In genomic region chr20:63651942-63652191, GRCh38 we compare ENCODE assay signal across 1 cellular context.
TF ChIP-seq lines count a peak whose summit lies in the region.

No MANE protein-coding gene starts in this region.

TF ChIP-seq in HepG2, 621 proteins besides CTCF, POLR2A, EP300 and RAD21 (continues in another document):
- TF ChIP-seq ZNF562 (CRISPR knock-in tag; IDR thresholded peaks at IDR 0.05; ENCODE audit: borderline replicate concordance) (no peak), AHDC1 (CRISPR knock-in tag; IDR thresholded peaks at IDR 0.05; ENCODE audit: borderline replicate concordance) (no peak), ZNF263 (CRISPR knock-in tag; IDR thresholded peaks at IDR 0.05) (no peak), TBP (CRISPR knock-in tag; IDR thresholded peaks at IDR 0.05) (no peak), ZBTB1 (CRISPR knock-in tag; IDR thresholded peaks at IDR 0.05; ENCODE audit: borderline replicate concordance) (no peak), GATAD2A (CRISPR knock-in tag; IDR thresholded peaks at IDR 0.05) (no peak), BRCA1 (CRISPR knock-in tag; IDR thresholded peaks at IDR 0.05) (no peak), CENPT (CRISPR knock-in tag; IDR thresholded peaks at IDR 0.05; ENCODE audit: low read depth) (no peak), CBX5 (CRISPR knock-in tag; IDR thresholded peaks at IDR 0.05; ENCODE audit: borderline replicate concordance) (0 out of 2 replicates have a peak, but pooled peaks have one; percentile 1), GABPA (IDR thresholded peaks at IDR 0.05; ENCODE audit: low read depth, low read length) (no peak), GABPA (CRISPR knock-in tag; IDR thresholded peaks at IDR 0.05; ENCODE audit: low read depth) (no peak), RARA (CRISPR knock-in tag; IDR thresholded peaks at IDR 0.05) (no peak), AHR (CRISPR knock-in tag; IDR thresholded peaks at IDR 0.05) (peak; percentile 29; the same call in 1 of the 2 replicates), SRSF4 (IDR thresholded peaks at IDR 0.05; ENCODE audit: low read depth, low read length, poor library complexity, severe bottlenecking) (no peak), ZFY (CRISPR knock-in tag; IDR thresholded peaks at IDR 0.05) (no peak), XRCC5 (optimal IDR thresholded peaks at IDR 0.05; ENCODE audit: low read length) (no peak), PRDM10 (CRISPR knock-in tag; IDR thresholded peaks at IDR 0.05; ENCODE audit: low read depth) (no peak), ARNTL (CRISPR knock-in tag; IDR thresholded peaks at IDR 0.05) (no peak), HNF1B (CRISPR knock-in tag; IDR thresholded peaks at IDR 0.05) (0 out of 2 replicates have a peak, but pooled peaks have one; percentile 62), ZNF740 (CRISPR knock-in tag; IDR thresholded peaks at IDR 0.05) (0 out of 2 replicates have a peak, but pooled peaks have one; percentile 28), MTA1 (CRISPR knock-in tag; IDR thresholded peaks at IDR 0.05; ENCODE audit: borderline replicate concordance) (0 out of 2 replicates have a peak, but pooled peaks have one; percentile 27), ZNF607 (CRISPR knock-in tag; IDR thresholded peaks at IDR 0.05; ENCODE audit: borderline replicate concordance) (no peak; the same call in 1 of the 2 replicates), NONO (IDR thresholded peaks at IDR 0.05) (no peak), NONO (CRISPR knock-in tag; conservative IDR thresholded peaks at IDR 0.05) (no peak), HOXA7 (CRISPR knock-in tag; IDR thresholded peaks at IDR 0.05) (no peak), KMT2A (CRISPR knock-in tag; IDR thresholded peaks at IDR 0.05) (no peak; the same call in 1 of the 2 replicates), ARID3A (IDR thresholded peaks at IDR 0.05; ENCODE audit: low read depth, low read length) (no peak), TFDP1 (CRISPR knock-in tag; IDR thresholded peaks at IDR 0.05; ENCODE audit: borderline replicate concordance) (no peak), RBFOX2 (IDR thresholded peaks at IDR 0.05; ENCODE audit: low read depth, low read length) (no peak), ZNF792 (CRISPR knock-in tag; IDR thresholded peaks at IDR 0.05) (0 out of 2 replicates have a peak, but pooled peaks have one; percentile 21), FOXA1 (IDR thresholded peaks at IDR 0.05) (no peak), FOXA1 (CRISPR knock-in tag; IDR thresholded peaks at IDR 0.05) (0 out of 2 replicates have a peak, but pooled peaks have one; percentile 9), ZNF772 (CRISPR knock-in tag; IDR thresholded peaks at IDR 0.05) (0 out of 2 replicates have a peak, but pooled peaks have one; percentile 1), CHCHD3 (CRISPR knock-in tag; IDR thresholded peaks at IDR 0.05) (no peak), TOPORS (CRISPR knock-in tag; IDR thresholded peaks at IDR 0.05) (no peak), KDM2A (CRISPR knock-in tag; IDR thresholded peaks at IDR 0.05; ENCODE audit: borderline replicate concordance, low read depth) (no peak), PHF20 (CRISPR knock-in tag; IDR thresholded peaks at IDR 0.05) (no peak), DRAP1 (CRISPR knock-in tag; IDR thresholded peaks at IDR 0.05) (no peak), MYPOP (CRISPR knock-in tag; IDR thresholded peaks at IDR 0.05) (no peak), ZNF121 (CRISPR knock-in tag; IDR thresholded peaks at IDR 0.05) (no peak), ZXDC (CRISPR knock-in tag; IDR thresholded peaks at IDR 0.05) (no peak), TFDP2 (CRISPR knock-in tag; IDR thresholded peaks at IDR 0.05) (no peak), ZNF138 (CRISPR knock-in tag; IDR thresholded peaks at IDR 0.05; ENCODE audit: low read depth) (no peak), ZNF83 (CRISPR knock-in tag; IDR thresholded peaks at IDR 0.05; ENCODE audit: borderline replicate concordance) (no peak), KLF11 (CRISPR knock-in tag; IDR thresholded peaks at IDR 0.05) (no peak), ONECUT2 (CRISPR knock-in tag; IDR thresholded peaks at IDR 0.05) (no peak)
